Comparison of ENCODE assay signal across 8 cellular contexts in genomic region chr1:155167166-155168104, GRCh38. TPM values are rescaled to one million over a fixed set of nuclear protein-coding genes. Genes with fewer than 3 reads are reported as not detected.
DNase-seq lines count a peak whose midpoint lies in the region; ATAC-seq and TF ChIP-seq lines count a peak whose summit lies in the region.

No MANE protein-coding gene starts in this region.

- H3K9me3 ChIP-seq in SJSA1 (replicated peaks) (no peaks in the 10 kb centered on the region), neutrophil (no peaks in the 10 kb centered on the region), stomach smooth muscle (ENCODE audit: control insufficient read depth in 2 of 2, low read length in 2 of 2) (no peaks in the 10 kb centered on the region)

- in situ Hi-C loops in GM13977 (cut with MboI; ENCODE audit: low pct_unique_long_range_greater_than_20kb, low sequenced_read_pairs, unreplicated experiment), result loop anchor here (5.0 kb wide), 1 partner anchor 75 kb away; no protein-coding TSS in a partner anchor

- peaks cover 13% of the 10 kb centered on the region; the same call in 1 of the 2 replicates for H3K36me3 ChIP-seq in SJSA1
- H3K36me3 ChIP-seq in neutrophil, result peaks cover 12% of the 10 kb centered on the region
- peaks cover 17% of the 10 kb centered on the region in 2 donors for H3K36me3 ChIP-seq in stomach smooth muscle (ENCODE audit: control insufficient read depth in 2 of 2, insufficient read depth in 2 of 2, low read length in 2 of 2)

- TF ChIP-seq CTCF in GM13977 (IDR thresholded peaks at IDR 0.05; ENCODE audit: extremely low read depth, insufficient read depth, missing control alignments) (peak; percentile 91), neutrophil (IDR thresholded peaks at IDR 0.05) (peak; percentile 87)

- H3K27me3 ChIP-seq in SJSA1 (replicated peaks) (no peaks in the 10 kb centered on the region), neutrophil (peaks cover 21% of the 10 kb centered on the region), stomach smooth muscle (ENCODE audit: control insufficient read depth in 1 of 2, insufficient read depth in 2 of 2, low read length in 2 of 2) (no peaks in the 10 kb centered on the region)

- H3K4me1 ChIP-seq in SJSA1 (replicated peaks), result peaks cover 9% of the 10 kb centered on the region
- H3K4me1 ChIP-seq in neutrophil (ENCODE audit: control insufficient read depth in 1 of 2, insufficient read depth in 1 of 2, low read depth in 1 of 2, low read length in 1 of 2), result peaks cover 17 to 23% of the 10 kb centered on the region in 2 experiments
- H3K4me1 ChIP-seq in stomach smooth muscle (ENCODE audit: control insufficient read depth, insufficient read depth, low read length), result peaks cover 19% of the 10 kb centered on the region

- H3K27ac ChIP-seq in SJSA1 (no peak overlapping the region), neutrophil (no peak overlapping the region), stomach smooth muscle (ENCODE audit: low read length) (peak overlapping the region; percentile 11)

- no peak overlapping the region for H3K4me3 ChIP-seq in SJSA1
- peak overlapping the region in 1 of 2 experiments; percentile 0 for H3K4me3 ChIP-seq in neutrophil (ENCODE audit: low read depth in 1 of 2, low read length in 1 of 2)
- peak overlapping the region; percentile 41 to 66 for H3K4me3 ChIP-seq in stomach smooth muscle (ENCODE audit: low read length in 2 of 2)

- DNase-seq in GM13977 (ENCODE audit: low spot score) (peak; percentile 79), NAMALWA (ENCODE audit: low spot score) (peak; percentile 96), SJSA1 (ENCODE audit: low read depth in 1 of 2, low spot score in 2 of 2) (peak; percentile 68 to 83), foreskin melanocyte (peak; percentile 59)
- DNase-seq in activated naive CD4-positive, alpha-beta T cell (lab: John Stamatoyannopoulos, UW), result peak; percentile 52 to 84 (median 81)

- no peak for ATAC-seq in GM21390 (IDR thresholded peaks at IDR 0.05; ENCODE audit: unreplicated experiment)

- H3K9ac ChIP-seq in stomach smooth muscle (ENCODE audit: low read length in 2 of 2), result peak overlapping the region; percentile 41 to 42

RNA-seq across cellular contexts. Expression of gene KRTCAP2, which starts 5.7 kb away (rescaled TPM):
- total RNA-seq in SJSA1 (2014; rRNA removed; shearing (Covaris generic)), result 61.7 and 94.8 TPM in 2 replicates

RNA-seq across cellular contexts. Expression of gene TRIM46, which starts 6.2 kb away (rescaled TPM):
- total RNA-seq in SJSA1 (2014; rRNA removed; shearing (Covaris generic)), result 0.21 and 1.1 TPM in 2 replicates

RNA-seq across cellular contexts. Expression of gene DPM3, which starts 27.1 kb away (rescaled TPM):
- 40.7 and 76.6 TPM in 2 replicates for total RNA-seq in SJSA1 (2014; rRNA removed; shearing (Covaris generic))

RNA-seq across cellular contexts. Expression of gene SLC50A1, which starts 31.8 kb away (rescaled TPM):
- total RNA-seq in SJSA1 (2014; rRNA removed; shearing (Covaris generic)), result 9.9 and 23.4 TPM in 2 replicates

RNA-seq across cellular contexts. Expression of gene EFNA1, which starts 39.8 kb away (rescaled TPM):
- 0.89 and 0.91 TPM in 2 replicates for total RNA-seq in SJSA1 (2014; rRNA removed; shearing (Covaris generic))
